In genomic region chr6:34887753-34888440, GRCh38 we compare ENCODE assay signal across 1 cellular context.
TF ChIP-seq lines count a peak whose summit lies in the region.

TAF11 (minus strand) TSS chr6:34888042; CDS start chr6:34887957, 85 bp downstream.

TF ChIP-seq in K562, 482 proteins besides CTCF, POLR2A, EP300 and RAD21 (continued from another document and continues in another):
- TF ChIP-seq ZBTB9 (CRISPR knock-in tag; IDR thresholded peaks at IDR 0.05): peak; percentile 81; the same call in 1 of the 2 replicates
- TF ChIP-seq CCAR2 (IDR thresholded peaks at IDR 0.05; ENCODE audit: low read depth, low read length): no peak
- TF ChIP-seq TAF1 (IDR thresholded peaks at IDR 0.05; ENCODE audit: control insufficient read depth, extremely low read depth, insufficient read depth, low read length, severe bottlenecking): peak; percentile 99
- peak; percentile 74 to 96 for TF ChIP-seq TBL1XR1 (IDR thresholded peaks at IDR 0.05; ENCODE audit: low read length in 2 of 2)
- peak; percentile 33; the same call in 1 of the 2 replicates for TF ChIP-seq FOXP1 (CRISPR knock-in tag; IDR thresholded peaks at IDR 0.05)
- TF ChIP-seq NUFIP1 (IDR thresholded peaks at IDR 0.05; ENCODE audit: partially characterized antibody): peak; percentile 12
- TF ChIP-seq NFRKB (IDR thresholded peaks at IDR 0.05; ENCODE audit: low read depth): peak; percentile 95
- no peak for TF ChIP-seq USF2 (CRISPR knock-in tag; IDR thresholded peaks at IDR 0.05)
- peak; percentile 36; the same call in 1 of the 2 replicates for TF ChIP-seq TARDBP (IDR thresholded peaks at IDR 0.05)
- no peak for TF ChIP-seq ZNF830 (CRISPR knock-in tag; IDR thresholded peaks at IDR 0.05)
- TF ChIP-seq EWSR1 (IDR thresholded peaks at IDR 0.05; ENCODE audit: borderline replicate concordance, low read depth, partially characterized antibody): no peak
- TF ChIP-seq KAT2B (IDR thresholded peaks at IDR 0.05; ENCODE audit: low read depth, low read length): no peak
- no peak for TF ChIP-seq PURB (CRISPR knock-in tag; IDR thresholded peaks at IDR 0.05; ENCODE audit: low read depth)
- TF ChIP-seq LARP7 (IDR thresholded peaks at IDR 0.05): no peak; the same call in 1 of the 2 replicates
- TF ChIP-seq ZNF79 (CRISPR knock-in tag; IDR thresholded peaks at IDR 0.05; ENCODE audit: low read depth): no peak
- no peak for TF ChIP-seq ZNF311 (CRISPR knock-in tag; IDR thresholded peaks at IDR 0.05)
- TF ChIP-seq MTF1 (CRISPR knock-in tag; IDR thresholded peaks at IDR 0.05; ENCODE audit: borderline replicate concordance): no peak
- TF ChIP-seq ZNF316 (IDR thresholded peaks at IDR 0.05): peak; percentile 94
- TF ChIP-seq TOE1 (IDR thresholded peaks at IDR 0.05; ENCODE audit: borderline replicate concordance): peak; percentile 53; the same call in 1 of the 2 replicates
- peak; percentile 72; the same call in 1 of the 2 replicates for TF ChIP-seq TOE1 (CRISPR knock-in tag; IDR thresholded peaks at IDR 0.05; ENCODE audit: borderline replicate concordance, low read depth)
- peak; percentile 17 for TF ChIP-seq SP2 (IDR thresholded peaks at IDR 0.05; ENCODE audit: extremely low read depth, low read depth, low read length, poor library complexity, severe bottlenecking)
- 0 out of 2 replicates have a peak, but pooled peaks have one; percentile 16 for TF ChIP-seq HBP1 (CRISPR knock-in tag; IDR thresholded peaks at IDR 0.05)
- TF ChIP-seq NFE2L1 (tag; IDR thresholded peaks at IDR 0.05; ENCODE audit: borderline replicate concordance, low read depth): no peak
- TF ChIP-seq MXI1 (IDR thresholded peaks at IDR 0.05; ENCODE audit: low read depth, low read length): peak; percentile 58; the same call in 1 of the 2 replicates
- no peak for TF ChIP-seq RBM17 (IDR thresholded peaks at IDR 0.05; ENCODE audit: borderline replicate concordance, low read depth, low read length)
- peak; percentile 73 for TF ChIP-seq ETS1 (conservative IDR thresholded peaks at IDR 0.05; ENCODE audit: control insufficient read depth, low read depth, low read length)
- peak; percentile 72 to 86; a peak in 3 of 4 replicates for TF ChIP-seq MAZ (CRISPR knock-in tag; conservative IDR thresholded peaks at IDR 0.05 in 1 of 2, IDR thresholded peaks at IDR 0.05 in 1 of 2)
- TF ChIP-seq ZNF398 (CRISPR knock-in tag; IDR thresholded peaks at IDR 0.05): no peak
- peak; percentile 93 for TF ChIP-seq ATF1 (CRISPR knock-in tag; IDR thresholded peaks at IDR 0.05)
- peak; percentile 99 for TF ChIP-seq ATF1 (tag; IDR thresholded peaks at IDR 0.05)
- TF ChIP-seq POLR2H (tag; IDR thresholded peaks at IDR 0.05; ENCODE audit: low read depth): peak; percentile 94
- no peak for TF ChIP-seq HMG20B (CRISPR knock-in tag; IDR thresholded peaks at IDR 0.05)
- TF ChIP-seq FUS (optimal IDR thresholded peaks at IDR 0.05; ENCODE audit: low read depth, low read length): no peak
- TF ChIP-seq POLR2AphosphoS5 (IDR thresholded peaks at IDR 0.05; ENCODE audit: control insufficient read depth, insufficient read depth, low read depth, low read length): peak; percentile 98
- TF ChIP-seq DACH1 (IDR thresholded peaks at IDR 0.05; ENCODE audit: partially characterized antibody): no peak
- peak; percentile 81 for TF ChIP-seq E2F4 (CRISPR knock-in tag; IDR thresholded peaks at IDR 0.05; ENCODE audit: low read depth)
- peak; percentile 82 for TF ChIP-seq BACH1 (tag; IDR thresholded peaks at IDR 0.05)
- peak; percentile 55 for TF ChIP-seq BHLHE40 (IDR thresholded peaks at IDR 0.05; ENCODE audit: low read length)
- TF ChIP-seq SMARCA4 (IDR thresholded peaks at IDR 0.05): peak; percentile 44; the same call in 1 of the 2 replicates
- peak; percentile 43 for TF ChIP-seq VEZF1 (CRISPR knock-in tag; IDR thresholded peaks at IDR 0.05)
- no peak for TF ChIP-seq CBX5 (IDR thresholded peaks at IDR 0.05; ENCODE audit: borderline replicate concordance, low read depth)
- peak; percentile 61 for TF ChIP-seq MAFG (tag; conservative IDR thresholded peaks at IDR 0.05)
- peak; percentile 90 for TF ChIP-seq CXXC5 (CRISPR knock-in tag; IDR thresholded peaks at IDR 0.05)
- no peak for TF ChIP-seq SFPQ (IDR thresholded peaks at IDR 0.05; ENCODE audit: low read depth, low read length)
- TF ChIP-seq TRIM24 (IDR thresholded peaks at IDR 0.05): peak; percentile 18 to 49; a peak in 2 of 4 replicates
- peak; percentile 20; the same call in 1 of the 2 replicates for TF ChIP-seq ELF4 (CRISPR knock-in tag; IDR thresholded peaks at IDR 0.05)
- TF ChIP-seq ZSCAN29 (IDR thresholded peaks at IDR 0.05): peak; percentile 27; the same call in 1 of the 2 replicates
- TF ChIP-seq MTA1 (IDR thresholded peaks at IDR 0.05; ENCODE audit: borderline replicate concordance): peak; percentile 99
- TF ChIP-seq EGR1 (conservative IDR thresholded peaks at IDR 0.05): no peak
- TF ChIP-seq HOMEZ (CRISPR knock-in tag; IDR thresholded peaks at IDR 0.05): no peak; the same call in 1 of the 2 replicates
- no peak for TF ChIP-seq ZC3H8 (IDR thresholded peaks at IDR 0.05)
- no peak for TF ChIP-seq THRAP3 (IDR thresholded peaks at IDR 0.05; ENCODE audit: borderline replicate concordance)
- no peak for TF ChIP-seq ZBTB33 (CRISPR knock-in tag; IDR thresholded peaks at IDR 0.05)
- TF ChIP-seq SMAD4 (CRISPR knock-in tag; conservative IDR thresholded peaks at IDR 0.05): peak; percentile 51
- TF ChIP-seq NCOR1 (IDR thresholded peaks at IDR 0.05): peak; percentile 40; the same call in 1 of the 2 replicates
- TF ChIP-seq CBX1 (IDR thresholded peaks at IDR 0.05; ENCODE audit: low read depth): peak; percentile 86
- peak; percentile 99 for TF ChIP-seq RBBP5 (IDR thresholded peaks at IDR 0.05; ENCODE audit: borderline replicate concordance, insufficient read depth, low read length, poor library complexity, severe bottlenecking)
